1 cellular context compared by ENCODE assay signal in genomic region chr17:2975469-2975958, GRCh38.
A peak's percentile ranks its signal among the peaks of the same experiment; 100 is the strongest.
TF ChIP-seq lines count a peak whose summit lies in the region.

No MANE protein-coding gene starts in this region.

TF ChIP-seq in HEK293, 187 proteins besides CTCF, POLR2A, EP300 and RAD21 (continued from another document and continues in another):
- TF ChIP-seq, protein P1, sequence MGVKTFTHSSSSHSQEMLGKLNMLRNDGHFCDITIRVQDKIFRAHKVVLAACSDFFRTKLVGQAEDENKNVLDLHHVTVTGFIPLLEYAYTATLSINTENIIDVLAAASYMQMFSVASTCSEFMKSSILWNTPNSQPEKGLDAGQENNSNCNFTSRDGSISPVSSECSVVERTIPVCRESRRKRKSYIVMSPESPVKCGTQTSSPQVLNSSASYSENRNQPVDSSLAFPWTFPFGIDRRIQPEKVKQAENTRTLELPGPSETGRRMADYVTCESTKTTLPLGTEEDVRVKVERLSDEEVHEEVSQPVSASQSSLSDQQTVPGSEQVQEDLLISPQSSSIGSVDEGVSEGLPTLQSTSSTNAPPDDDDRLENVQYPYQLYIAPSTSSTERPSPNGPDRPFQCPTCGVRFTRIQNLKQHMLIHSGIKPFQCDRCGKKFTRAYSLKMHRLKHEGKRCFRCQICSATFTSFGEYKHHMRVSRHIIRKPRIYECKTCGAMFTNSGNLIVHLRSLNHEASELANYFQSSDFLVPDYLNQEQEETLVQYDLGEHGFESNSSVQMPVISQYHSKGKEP (tag by site-specific recombination; IDR thresholded peaks at IDR 0.05): no peak
- TF ChIP-seq, protein P2, sequence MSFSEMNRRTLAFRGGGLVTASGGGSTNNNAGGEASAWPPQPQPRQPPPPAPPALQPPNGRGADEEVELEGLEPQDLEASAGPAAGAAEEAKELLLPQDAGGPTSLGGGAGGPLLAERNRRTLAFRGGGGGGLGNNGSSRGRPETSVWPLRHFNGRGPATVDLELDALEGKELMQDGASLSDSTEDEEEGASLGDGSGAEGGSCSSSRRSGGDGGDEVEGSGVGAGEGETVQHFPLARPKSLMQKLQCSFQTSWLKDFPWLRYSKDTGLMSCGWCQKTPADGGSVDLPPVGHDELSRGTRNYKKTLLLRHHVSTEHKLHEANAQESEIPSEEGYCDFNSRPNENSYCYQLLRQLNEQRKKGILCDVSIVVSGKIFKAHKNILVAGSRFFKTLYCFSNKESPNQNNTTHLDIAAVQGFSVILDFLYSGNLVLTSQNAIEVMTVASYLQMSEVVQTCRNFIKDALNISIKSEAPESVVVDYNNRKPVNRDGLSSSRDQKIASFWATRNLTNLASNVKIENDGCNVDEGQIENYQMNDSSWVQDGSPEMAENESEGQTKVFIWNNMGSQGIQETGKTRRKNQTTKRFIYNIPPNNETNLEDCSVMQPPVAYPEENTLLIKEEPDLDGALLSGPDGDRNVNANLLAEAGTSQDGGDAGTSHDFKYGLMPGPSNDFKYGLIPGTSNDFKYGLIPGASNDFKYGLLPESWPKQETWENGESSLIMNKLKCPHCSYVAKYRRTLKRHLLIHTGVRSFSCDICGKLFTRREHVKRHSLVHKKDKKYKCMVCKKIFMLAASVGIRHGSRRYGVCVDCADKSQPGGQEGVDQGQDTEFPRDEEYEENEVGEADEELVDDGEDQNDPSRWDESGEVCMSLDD (tag by site-specific recombination; IDR thresholded peaks at IDR 0.05): no peak
- TF ChIP-seq, protein P3, sequence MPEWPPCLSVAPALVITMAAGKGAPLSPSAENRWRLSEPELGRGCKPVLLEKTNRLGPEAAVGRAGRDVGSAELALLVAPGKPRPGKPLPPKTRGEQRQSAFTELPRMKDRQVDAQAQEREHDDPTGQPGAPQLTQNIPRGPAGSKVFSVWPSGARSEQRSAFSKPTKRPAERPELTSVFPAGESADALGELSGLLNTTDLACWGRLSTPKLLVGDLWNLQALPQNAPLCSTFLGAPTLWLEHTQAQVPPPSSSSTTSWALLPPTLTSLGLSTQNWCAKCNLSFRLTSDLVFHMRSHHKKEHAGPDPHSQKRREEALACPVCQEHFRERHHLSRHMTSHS (tag by site-specific recombination; IDR thresholded peaks at IDR 0.05): no peak
- TF ChIP-seq ZNF132 (tag by site-specific recombination; IDR thresholded peaks at IDR 0.05; ENCODE audit: borderline replicate concordance) (no peak), ZNF354C (tag by site-specific recombination; IDR thresholded peaks at IDR 0.05; ENCODE audit: borderline replicate concordance, low read depth) (no peak), RBAK (tag by site-specific recombination; IDR thresholded peaks at IDR 0.05) (no peak), ZNF302 (tag by site-specific recombination; IDR thresholded peaks at IDR 0.05; ENCODE audit: low read depth) (no peak), ZNF629 (tag by site-specific recombination; IDR thresholded peaks at IDR 0.05) (peak; percentile 29; the same call in 1 of the 2 replicates), KLF1 (tag by site-specific recombination; IDR thresholded peaks at IDR 0.05) (peak; percentile 55), ZNF571 (tag by site-specific recombination; IDR thresholded peaks at IDR 0.05) (no peak), ZNF394 (tag by site-specific recombination; IDR thresholded peaks at IDR 0.05; ENCODE audit: borderline replicate concordance) (peak; percentile 59; the same call in 1 of the 2 replicates), PRDM6 (tag by site-specific recombination; IDR thresholded peaks at IDR 0.05) (no peak), TCF7L2 (IDR thresholded peaks at IDR 0.05; ENCODE audit: borderline replicate concordance, low read depth, low read length) (peak; percentile 22; the same call in 1 of the 2 replicates), ZBTB48 (tag by site-specific recombination; IDR thresholded peaks at IDR 0.05) (peak; percentile 54; the same call in 1 of the 2 replicates), KLF10 (tag by site-specific recombination; IDR thresholded peaks at IDR 0.05) (peak; percentile 76), YY1 (tag by site-specific recombination; IDR thresholded peaks at IDR 0.05) (peak; percentile 36; the same call in 1 of the 2 replicates), ZNF692 (tag by site-specific recombination; IDR thresholded peaks at IDR 0.05) (peak; percentile 72), ZNF341 (tag by site-specific recombination; IDR thresholded peaks at IDR 0.05; ENCODE audit: low read depth) (no peak), ZNF239 (tag by site-specific recombination; IDR thresholded peaks at IDR 0.05) (no peak), KLF9 (tag by site-specific recombination; IDR thresholded peaks at IDR 0.05; ENCODE audit: low read depth) (peak; percentile 94), PATZ1 (tag by site-specific recombination; IDR thresholded peaks at IDR 0.05) (0 out of 2 replicates have a peak, but pooled peaks have one; percentile 55), ZNF561 (tag by site-specific recombination; IDR thresholded peaks at IDR 0.05; ENCODE audit: borderline replicate concordance) (peak; percentile 94), ZNF768 (tag by site-specific recombination; IDR thresholded peaks at IDR 0.05) (no peak), ZNF623 (tag by site-specific recombination; IDR thresholded peaks at IDR 0.05) (no peak), SCRT2 (tag by site-specific recombination; IDR thresholded peaks at IDR 0.05) (no peak), GLIS1 (tag by site-specific recombination; IDR thresholded peaks at IDR 0.05) (no peak), ZNF266 (tag by site-specific recombination; IDR thresholded peaks at IDR 0.05; ENCODE audit: low read depth) (no peak), ZNF184 (tag by site-specific recombination; IDR thresholded peaks at IDR 0.05) (peak; percentile 76; the same call in 1 of the 2 replicates), PRDM10 (tag by site-specific recombination; IDR thresholded peaks at IDR 0.05) (peak; percentile 59), REPIN1 (tag by site-specific recombination; IDR thresholded peaks at IDR 0.05; ENCODE audit: low read depth) (0 out of 2 replicates have a peak, but pooled peaks have one; percentile 33), GLI2 (tag by site-specific recombination; IDR thresholded peaks at IDR 0.05; ENCODE audit: borderline replicate concordance, low read depth) (no peak), ZIC2 (tag by site-specific recombination; IDR thresholded peaks at IDR 0.05) (peak; percentile 42; the same call in 1 of the 2 replicates), ZNF114 (tag by site-specific recombination; IDR thresholded peaks at IDR 0.05) (no peak), ZNF146 (tag by site-specific recombination; IDR thresholded peaks at IDR 0.05) (no peak), ZNF610 (tag by site-specific recombination; IDR thresholded peaks at IDR 0.05; ENCODE audit: borderline replicate concordance) (0 out of 2 replicates have a peak, but pooled peaks have one; percentile 53), ZFP41 (tag by site-specific recombination; IDR thresholded peaks at IDR 0.05; ENCODE audit: borderline replicate concordance) (no peak), ZNF548 (tag by site-specific recombination; IDR thresholded peaks at IDR 0.05) (no peak)
- TF ChIP-seq, protein P4, sequence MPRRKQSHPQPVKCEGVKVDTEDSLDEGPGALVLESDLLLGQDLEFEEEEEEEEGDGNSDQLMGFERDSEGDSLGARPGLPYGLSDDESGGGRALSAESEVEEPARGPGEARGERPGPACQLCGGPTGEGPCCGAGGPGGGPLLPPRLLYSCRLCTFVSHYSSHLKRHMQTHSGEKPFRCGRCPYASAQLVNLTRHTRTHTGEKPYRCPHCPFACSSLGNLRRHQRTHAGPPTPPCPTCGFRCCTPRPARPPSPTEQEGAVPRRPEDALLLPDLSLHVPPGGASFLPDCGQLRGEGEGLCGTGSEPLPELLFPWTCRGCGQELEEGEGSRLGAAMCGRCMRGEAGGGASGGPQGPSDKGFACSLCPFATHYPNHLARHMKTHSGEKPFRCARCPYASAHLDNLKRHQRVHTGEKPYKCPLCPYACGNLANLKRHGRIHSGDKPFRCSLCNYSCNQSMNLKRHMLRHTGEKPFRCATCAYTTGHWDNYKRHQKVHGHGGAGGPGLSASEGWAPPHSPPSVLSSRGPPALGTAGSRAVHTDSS (tag by site-specific recombination; IDR thresholded peaks at IDR 0.05): peak; percentile 38; the same call in 1 of the 2 replicates
- TF ChIP-seq, protein P5, sequence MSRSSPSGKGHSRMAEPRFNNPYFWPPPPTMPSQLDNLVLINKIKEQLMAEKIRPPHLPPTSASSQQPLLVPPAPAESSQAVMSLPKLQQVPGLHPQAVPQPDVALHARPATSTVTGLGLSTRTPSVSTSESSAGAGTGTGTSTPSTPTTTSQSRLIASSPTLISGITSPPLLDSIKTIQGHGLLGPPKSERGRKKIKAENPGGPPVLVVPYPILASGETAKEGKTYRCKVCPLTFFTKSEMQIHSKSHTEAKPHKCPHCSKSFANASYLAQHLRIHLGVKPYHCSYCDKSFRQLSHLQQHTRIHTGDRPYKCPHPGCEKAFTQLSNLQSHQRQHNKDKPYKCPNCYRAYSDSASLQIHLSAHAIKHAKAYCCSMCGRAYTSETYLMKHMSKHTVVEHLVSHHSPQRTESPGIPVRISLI (tag by site-specific recombination; IDR thresholded peaks at IDR 0.05): no peak
